8 cellular contexts compared by ENCODE assay signal in the genomic region with DNA sequence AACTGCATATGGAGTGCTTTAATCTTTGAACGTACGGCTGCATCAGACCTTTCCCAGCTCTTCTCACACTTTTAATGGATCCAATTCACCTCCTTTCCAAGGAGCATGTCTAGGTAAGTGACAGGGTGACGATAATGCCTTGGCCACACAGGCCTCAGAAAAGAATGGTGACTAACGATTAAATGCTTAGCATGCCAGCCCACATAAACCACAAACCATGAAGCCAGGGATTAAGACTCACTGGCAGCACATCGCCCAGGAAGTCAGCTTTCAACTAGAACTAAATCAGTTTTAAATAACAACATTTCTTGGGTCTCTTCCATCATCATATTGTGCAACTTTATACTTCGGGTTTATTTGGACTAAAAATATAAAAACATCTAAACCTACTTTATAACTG. TPM values are rescaled to one million over a fixed set of nuclear protein-coding genes. Genes with fewer than 3 reads are reported as not detected.
DNase-seq lines count a peak whose midpoint lies in the region; ATAC-seq and TF ChIP-seq lines count a peak whose summit lies in the region.

No MANE protein-coding gene starts in this region.

- no peaks in the 10 kb centered on the region for H3K27me3 ChIP-seq in SJCRH30
- no peaks in the 10 kb centered on the region for H3K27me3 ChIP-seq in gastrocnemius medialis

- H3K4me3 ChIP-seq in SJCRH30, result peak overlapping the region; percentile 34
- H3K4me3 ChIP-seq in gastrocnemius medialis, result peak overlapping the region in 1 of 4 donors; percentile 4

- ATAC-seq in gastrocnemius medialis (peak; percentile 94 to 98), GM18505 (IDR thresholded peaks at IDR 0.05; ENCODE audit: unreplicated experiment) (no peak), GM19467 (IDR thresholded peaks at IDR 0.05; ENCODE audit: unreplicated experiment) (no peak)

- TF ChIP-seq POLR2A in gastrocnemius medialis (IDR thresholded peaks at IDR 0.05), result no peak
- no peak for TF ChIP-seq POLR2A in GM18505 (IDR thresholded peaks at IDR 0.05; ENCODE audit: borderline replicate concordance, extremely low read depth, insufficient read depth, insufficient read length)
- TF ChIP-seq POLR2A in erythroblast (IDR thresholded peaks at IDR 0.05; ENCODE audit: low read length), result no peak

- no peaks in the 10 kb centered on the region for H3K36me3 ChIP-seq in SJCRH30
- H3K36me3 ChIP-seq in gastrocnemius medialis, result no peaks in the 10 kb centered on the region

- no peaks in the 10 kb centered on the region for H3K9me3 ChIP-seq in SJCRH30 (replicated peaks)
- H3K9me3 ChIP-seq in gastrocnemius medialis, result no peaks in the 10 kb centered on the region

- peak overlapping the region; percentile 27 for H3K4me3 Mint-ChIP-seq in chondrocyte (ENCODE audit: unreplicated experiment)

- peaks cover 43% of the 10 kb centered on the region for H3K4me1 Mint-ChIP-seq in chondrocyte (ENCODE audit: low read depth)

- H3K27ac ChIP-seq in SJCRH30, result peak overlapping the region; percentile 73
- H3K27ac ChIP-seq in gastrocnemius medialis, result peak overlapping the region in 2 of 4 donors; percentile 2 to 19

- H3K9me3 Mint-ChIP-seq in chondrocyte (ENCODE audit: low read depth), result no peaks in the 10 kb centered on the region

- in situ Hi-C loops in gastrocnemius medialis (cut with MboI; ENCODE audit: low sequenced_read_pairs in 4 of 4), result no loop called here

- TF ChIP-seq CTCF in chondrocyte (IDR thresholded peaks at IDR 0.05), result no peak
- TF ChIP-seq CTCF in gastrocnemius medialis (IDR thresholded peaks at IDR 0.05 in 4 of 5, conservative IDR thresholded peaks at IDR 0.05 in 1 of 5), result no peak

- no peaks in the 10 kb centered on the region for H3K27me3 Mint-ChIP-seq in chondrocyte (ENCODE audit: low read depth)

- H3K27ac Mint-ChIP-seq in chondrocyte (ENCODE audit: unreplicated experiment), result peak overlapping the region; percentile 93

- intact Hi-C loops in gastrocnemius medialis (cut with DNase I; ENCODE audit: low total_unique reads), result loop anchor here (2.0 to 10.0 kb wide), 2 partner anchors 29 to 463 kb away; a partner anchor contains a TSS

- H3K4me1 ChIP-seq in SJCRH30 (peaks cover 28% of the 10 kb centered on the region), gastrocnemius medialis (peaks cover 12 to 13% of the 10 kb centered on the region in 2 donors)

- DNase-seq in GF-D8 (lab: John Stamatoyannopoulos, UW), result peak; percentile 6
- DNase-seq in SJCRH30, result peak; percentile 75 to 87
- no peak for DNase-seq in chondrocyte (ENCODE audit: low spot score)
- DNase-seq in gastrocnemius medialis, result peak; percentile 22 to 28
- DNase-seq in activated effector memory CD4-positive, alpha-beta T cell treated with anti-CD3 and anti-CD28 coated beads, Interleukin-2, amount 50 U/mL, for 16 hours, result no peak
- no peak for DNase-seq in erythroblast (lab: John Stamatoyannopoulos, UW)

- no peaks in the 10 kb centered on the region for H3K36me3 Mint-ChIP-seq in chondrocyte (ENCODE audit: low read depth)

RNA-seq across cellular contexts. Expression of a gene that starts 28.7 kb away (rescaled TPM):
- total RNA-seq in SJCRH30 (2014; rRNA removed; shearing (Covaris generic)), result 20.9 and 25.2 TPM in 2 replicates
- total RNA-seq in chondrocyte (18.7 to 30.0 TPM (median 29.2 TPM) in 3 replicates), gastrocnemius medialis (10 to 100 TPM in 1 of 4 donors, 1 to 10 TPM in 3; 7.5 to 23.6 (median 9.1) TPM)

Comparison
In these comparisons a context has a peak if more than half of its experiments do, and no peak if none do; other contexts are left out.
1. DNase-seq: peak in GF-D8 (single experiment), SJCRH30 (2 of 2) and gastrocnemius medialis (2 of 2); none in chondrocyte (single experiment), activated effector memory CD4-positive, alpha-beta T cell treated with anti-CD3 and anti-CD28 coated beads, Interleukin-2, amount 50 U/mL, for 16 hours (single experiment) and erythroblast (0 of 2).
2. ATAC-seq: peak in gastrocnemius medialis (2 of 2); none in GM18505 (single experiment) and GM19467 (single experiment).